Comparison of ENCODE assay signal across 8 cellular contexts in the genomic region with DNA sequence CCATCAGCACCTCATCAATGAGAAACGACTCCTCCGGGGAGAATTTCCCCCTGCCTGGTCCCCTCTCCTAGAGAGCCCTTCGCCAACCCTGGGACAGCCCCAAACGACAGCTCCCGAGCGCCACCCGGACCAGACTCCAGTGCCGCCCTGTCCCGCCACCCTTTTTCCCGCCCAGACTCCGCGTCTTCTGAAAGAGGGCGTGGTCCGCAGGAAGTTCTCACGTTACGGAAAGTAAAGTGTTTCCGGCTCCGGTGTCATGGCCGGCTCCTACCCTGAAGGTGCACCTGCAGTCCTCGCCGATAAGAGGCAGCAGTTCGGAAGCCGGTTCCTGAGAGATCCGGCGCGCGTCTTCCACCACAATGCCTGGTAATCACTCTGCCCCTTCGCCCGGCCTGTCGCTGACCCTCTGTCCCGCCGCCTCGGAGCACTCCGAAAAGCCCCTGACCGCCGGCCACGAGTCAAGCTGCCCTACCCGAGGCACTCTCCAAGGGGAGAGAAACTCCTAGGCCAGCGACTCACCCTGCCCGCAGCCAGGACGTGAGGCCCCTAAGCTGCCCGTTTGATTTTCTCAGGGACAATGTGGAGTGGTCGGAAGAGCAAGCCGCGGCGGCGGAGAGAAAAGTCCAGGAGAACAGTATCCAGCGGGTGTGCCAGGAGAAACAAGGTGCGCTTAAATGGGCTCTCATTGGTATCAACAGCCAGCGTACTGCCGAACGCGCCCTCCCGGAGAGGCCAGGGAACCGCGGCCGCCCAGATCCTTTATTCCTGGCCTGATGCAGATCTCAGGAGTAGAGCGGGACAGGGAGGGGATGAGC. TPM values are rescaled to one million over a fixed set of nuclear protein-coding genes. Genes with fewer than 3 reads are reported as not detected.
A peak's percentile ranks its signal among the peaks of the same experiment; 100 is the strongest.
DNase-seq lines count a peak whose midpoint lies in the region; ATAC-seq and TF ChIP-seq lines count a peak whose summit lies in the region.
"Not testable (repeated sequence)": the region's sequence is repeated elsewhere in the genome, so short reads cannot be mapped to it uniquely, and the experiment has no call there.

A gene with protein sequence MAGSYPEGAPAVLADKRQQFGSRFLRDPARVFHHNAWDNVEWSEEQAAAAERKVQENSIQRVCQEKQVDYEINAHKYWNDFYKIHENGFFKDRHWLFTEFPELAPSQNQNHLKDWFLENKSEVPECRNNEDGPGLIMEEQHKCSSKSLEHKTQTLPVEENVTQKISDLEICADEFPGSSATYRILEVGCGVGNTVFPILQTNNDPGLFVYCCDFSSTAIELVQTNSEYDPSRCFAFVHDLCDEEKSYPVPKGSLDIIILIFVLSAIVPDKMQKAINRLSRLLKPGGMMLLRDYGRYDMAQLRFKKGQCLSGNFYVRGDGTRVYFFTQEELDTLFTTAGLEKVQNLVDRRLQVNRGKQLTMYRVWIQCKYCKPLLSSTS (plus strand): TSS at position 251 of the 815 bp plus-strand sequence. CDS start 6 bp downstream, at position 257.

- H3K9me3 Mint-ChIP-seq in natural killer cell = not testable (repeated sequence)

- not testable (repeated sequence) for H3K27me3 Mint-ChIP-seq in natural killer cell (ENCODE audit: low read depth in 2 of 2)

- H3K4me3 Mint-ChIP-seq in natural killer cell = peak within 1 kb of the TSS; percentile 97

- peak; percentile 96 for DNase-seq in ELR (ENCODE audit: low read depth)
- DNase-seq in GOT3 (lab: John Stamatoyannopoulos, UW) = peak; percentile 57
- DNase-seq in LHCN-M2 (ENCODE audit: low read depth) = peak; percentile 84
- DNase-seq in RKO (ENCODE audit: low spot score) = peak; percentile 95
- peak; percentile 76 for DNase-seq in activated T-helper 1 cell treated with Interleukin-2 at 50 U/mL for 16 hours (ENCODE audit: low read depth)
- peak; percentile 75 for DNase-seq in fibroblast of mammary gland (ENCODE audit: low read depth)
- DNase-seq in natural killer cell = peak; percentile 65
- DNase-seq in stimulated activated naive CD4-positive, alpha-beta T cell (lab: John Stamatoyannopoulos, UW) = peak; percentile 64 to 85 (median 78)

- TF ChIP-seq CTCF in fibroblast of mammary gland (conservative IDR thresholded peaks at IDR 0.05; ENCODE audit: control insufficient read depth, insufficient read depth, low read depth, low read length) = not testable (repeated sequence)
- peak; percentile 40 for TF ChIP-seq CTCF in natural killer cell (IDR thresholded peaks at IDR 0.05)

- not testable (repeated sequence) for H3K36me3 Mint-ChIP-seq in natural killer cell

- peak within 1 kb of the TSS; percentile 78 for H3K4me3 ChIP-seq in fibroblast of mammary gland (ENCODE audit: control insufficient read depth, low read depth, low read length)

- H3K4me1 Mint-ChIP-seq in natural killer cell = peaks cover 18% of the 10 kb centered on the region in 2 donors

- peak within 1 kb of the TSS; percentile 87 to 89 for H3K27ac Mint-ChIP-seq in natural killer cell

- intact Hi-C loops in natural killer cell (cut with micrococcal nuclease) = not testable (repeated sequence)

- ATAC-seq in natural killer cell = peak; percentile 91 to 96 (median 94)

RNA-seq across cellular contexts. Expression of the gene that starts here (rescaled TPM):
- 17.8 and 23.1 TPM in 2 replicates for total RNA-seq in LHCN-M2 (2014; rRNA removed)
- 12.2 TPM for polyA plus RNA-seq in LHCN-M2 (2012)
- 10 to 100 TPM; 10.8 to 13.5 (median 11.5) TPM for total RNA-seq in natural killer cell

Comparison
In these comparisons a context has a peak if more than half of its experiments do, and no peak if none do; other contexts are left out.
1. Peak in every context shown above with its lines: DNase-seq, ATAC-seq and H3K4me3 ChIP-seq.